Comparison of ENCODE assay signal across 1 cellular context in the genomic region with DNA sequence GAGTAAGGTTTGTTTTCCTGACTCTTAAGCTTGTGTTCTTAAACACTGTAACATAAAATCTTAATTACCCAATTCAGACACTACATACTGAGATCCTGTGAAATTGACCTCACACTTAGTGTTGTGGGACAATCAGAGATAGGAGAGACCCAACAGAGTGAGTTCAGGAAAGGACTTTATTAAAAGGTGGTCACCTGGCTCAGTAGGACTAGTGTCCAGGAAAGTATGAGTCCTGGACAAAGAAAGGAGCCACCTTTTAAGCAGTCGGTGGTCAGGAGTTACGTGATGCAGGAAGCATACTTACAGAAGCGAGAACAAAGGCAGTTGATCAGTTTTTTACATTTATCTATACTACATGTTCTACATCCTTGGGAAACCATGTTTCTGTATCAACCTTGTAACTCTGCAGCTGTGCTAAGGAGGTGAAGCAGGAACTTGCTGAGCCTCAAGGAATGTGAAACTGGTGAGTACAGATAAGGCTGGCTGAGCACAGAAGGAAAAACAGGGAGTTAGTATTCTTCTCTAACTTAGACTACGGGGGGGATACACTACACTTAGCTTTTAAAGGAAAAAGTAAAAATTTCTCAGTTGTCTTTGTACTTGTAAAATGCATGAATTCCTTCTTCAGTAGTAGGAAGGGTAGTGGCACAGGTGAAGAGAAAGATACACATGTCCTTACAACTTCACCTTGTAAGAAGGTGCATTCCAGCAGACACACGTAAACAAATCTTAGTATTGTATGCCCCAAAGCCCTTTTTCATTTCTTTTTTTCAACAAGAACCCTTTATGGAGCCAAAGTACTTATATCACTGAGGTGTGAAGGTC.
TF ChIP-seq lines count a peak whose summit lies in the region.

No MANE protein-coding gene starts in this region.

TF ChIP-seq in IMR-90, 13 proteins besides CTCF, POLR2A, EP300 and RAD21:
- no peak for TF ChIP-seq MAFK (IDR thresholded peaks at IDR 0.05; ENCODE audit: low read depth, low read length)
- no peak for TF ChIP-seq RFX5 (IDR thresholded peaks at IDR 0.05; ENCODE audit: low read depth, low read length)
- TF ChIP-seq, protein P1, sequence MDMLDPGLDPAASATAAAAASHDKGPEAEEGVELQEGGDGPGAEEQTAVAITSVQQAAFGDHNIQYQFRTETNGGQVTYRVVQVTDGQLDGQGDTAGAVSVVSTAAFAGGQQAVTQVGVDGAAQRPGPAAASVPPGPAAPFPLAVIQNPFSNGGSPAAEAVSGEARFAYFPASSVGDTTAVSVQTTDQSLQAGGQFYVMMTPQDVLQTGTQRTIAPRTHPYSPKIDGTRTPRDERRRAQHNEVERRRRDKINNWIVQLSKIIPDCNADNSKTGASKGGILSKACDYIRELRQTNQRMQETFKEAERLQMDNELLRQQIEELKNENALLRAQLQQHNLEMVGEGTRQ (IDR thresholded peaks at IDR 0.05; ENCODE audit: low read depth, low read length) = no peak
- no peak for TF ChIP-seq SMC3 (IDR thresholded peaks at IDR 0.05; ENCODE audit: low read depth, low read length)
- TF ChIP-seq BHLHE40 (IDR thresholded peaks at IDR 0.05; ENCODE audit: low read depth, low read length) = no peak
- TF ChIP-seq MXI1 (IDR thresholded peaks at IDR 0.05; ENCODE audit: borderline replicate concordance, low read depth, low read length) = no peak
- no peak for TF ChIP-seq MAZ (IDR thresholded peaks at IDR 0.05; ENCODE audit: borderline replicate concordance, low read depth, low read length)
